In genomic region chr4:7664106-7664505, GRCh38 we compare ENCODE assay signal across 7 cellular contexts.
"Had no signal": no experiment of that assay in that cellular context is flagged by ENCODE, and none has a peak within 500 bp of the region (broad histone marks: within the 10 kb centered on the region; RNA-seq: fewer than 3 reads in every experiment).

No MANE protein-coding gene starts in this region.

- H2AFZ ChIP-seq: GM23338 had no signal

- H3K9me3 Mint-ChIP-seq: GM23338, H9 had no signal

- ATAC-seq: GM23338 had no signal

- H3K4me2 ChIP-seq: GM23338 had no signal

- FAIRE-seq: H1, H54, HTR-8/SVneo had no signal

- H3K4me3 ChIP-seq: GM23338 had no signal

- DNase-seq: H9, HCEC 1CT, IMR-90 had no signal

- H3K27ac Mint-ChIP-seq: GM23338, H9 had no signal

- H3K4me3 Mint-ChIP-seq: GM23338, H9 had no signal
